Comparison of ENCODE assay signal across 1 cellular context in the genomic region with DNA sequence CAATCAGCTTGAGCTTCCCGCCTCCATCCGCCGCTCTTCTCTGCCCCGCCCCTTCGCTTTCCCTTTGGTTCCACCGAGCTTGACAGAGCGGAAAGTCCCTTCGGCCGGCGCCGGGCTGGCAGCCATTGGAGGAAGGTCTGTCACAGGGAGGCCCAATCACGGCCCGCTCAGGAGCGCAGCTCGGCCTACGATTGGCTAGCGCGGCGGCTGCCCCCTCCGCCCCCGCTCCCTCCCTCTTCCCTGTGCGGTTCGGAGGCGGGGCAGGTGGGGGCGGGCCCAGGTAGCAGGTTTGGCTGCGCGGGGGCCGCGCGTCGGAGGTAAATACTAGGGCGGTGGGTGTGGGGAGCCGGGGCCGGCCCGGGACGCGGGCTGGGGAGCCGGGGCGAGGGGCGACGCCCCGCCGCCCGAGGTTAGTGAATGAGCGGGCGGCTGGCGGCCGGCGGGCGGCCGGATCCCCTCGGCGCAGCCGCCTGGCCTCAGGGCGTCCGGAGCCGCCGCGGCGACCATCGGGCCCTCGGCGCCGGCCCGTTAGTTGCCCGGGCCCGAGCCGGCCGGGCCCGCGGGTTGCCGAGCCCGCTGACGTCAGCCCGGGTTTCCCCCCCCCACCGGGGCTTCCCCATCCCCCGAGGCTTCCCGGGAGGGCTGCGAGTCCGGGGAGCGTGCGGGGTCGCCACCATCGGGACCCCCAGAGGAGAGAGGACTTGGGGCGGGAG.
TF ChIP-seq lines count a peak whose summit lies in the region.

A gene (plus strand): TSS at position 279 of the 713 bp plus-strand sequence. CDS start 7,613 bp downstream, outside the sequence.

TF ChIP-seq in K562, 482 proteins besides CTCF, POLR2A, EP300 and RAD21 (continued from another document and continues in another):
- TF ChIP-seq, protein P1, sequence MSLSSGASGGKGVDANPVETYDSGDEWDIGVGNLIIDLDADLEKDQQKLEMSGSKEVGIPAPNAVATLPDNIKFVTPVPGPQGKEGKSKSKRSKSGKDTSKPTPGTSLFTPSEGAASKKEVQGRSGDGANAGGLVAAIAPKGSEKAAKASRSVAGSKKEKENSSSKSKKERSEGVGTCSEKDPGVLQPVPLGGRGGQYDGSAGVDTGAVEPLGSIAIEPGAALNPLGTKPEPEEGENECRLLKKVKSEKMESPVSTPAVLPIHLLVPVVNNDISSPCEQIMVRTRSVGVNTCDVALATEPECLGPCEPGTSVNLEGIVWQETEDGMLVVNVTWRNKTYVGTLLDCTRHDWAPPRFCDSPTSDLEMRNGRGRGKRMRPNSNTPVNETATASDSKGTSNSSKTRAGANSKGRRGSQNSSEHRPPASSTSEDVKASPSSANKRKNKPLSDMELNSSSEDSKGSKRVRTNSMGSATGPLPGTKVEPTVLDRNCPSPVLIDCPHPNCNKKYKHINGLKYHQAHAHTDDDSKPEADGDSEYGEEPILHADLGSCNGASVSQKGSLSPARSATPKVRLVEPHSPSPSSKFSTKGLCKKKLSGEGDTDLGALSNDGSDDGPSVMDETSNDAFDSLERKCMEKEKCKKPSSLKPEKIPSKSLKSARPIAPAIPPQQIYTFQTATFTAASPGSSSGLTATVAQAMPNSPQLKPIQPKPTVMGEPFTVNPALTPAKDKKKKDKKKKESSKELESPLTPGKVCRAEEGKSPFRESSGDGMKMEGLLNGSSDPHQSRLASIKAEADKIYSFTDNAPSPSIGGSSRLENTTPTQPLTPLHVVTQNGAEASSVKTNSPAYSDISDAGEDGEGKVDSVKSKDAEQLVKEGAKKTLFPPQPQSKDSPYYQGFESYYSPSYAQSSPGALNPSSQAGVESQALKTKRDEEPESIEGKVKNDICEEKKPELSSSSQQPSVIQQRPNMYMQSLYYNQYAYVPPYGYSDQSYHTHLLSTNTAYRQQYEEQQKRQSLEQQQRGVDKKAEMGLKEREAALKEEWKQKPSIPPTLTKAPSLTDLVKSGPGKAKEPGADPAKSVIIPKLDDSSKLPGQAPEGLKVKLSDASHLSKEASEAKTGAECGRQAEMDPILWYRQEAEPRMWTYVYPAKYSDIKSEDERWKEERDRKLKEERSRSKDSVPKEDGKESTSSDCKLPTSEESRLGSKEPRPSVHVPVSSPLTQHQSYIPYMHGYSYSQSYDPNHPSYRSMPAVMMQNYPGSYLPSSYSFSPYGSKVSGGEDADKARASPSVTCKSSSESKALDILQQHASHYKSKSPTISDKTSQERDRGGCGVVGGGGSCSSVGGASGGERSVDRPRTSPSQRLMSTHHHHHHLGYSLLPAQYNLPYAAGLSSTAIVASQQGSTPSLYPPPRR (CRISPR knock-in tag; IDR thresholded peaks at IDR 0.05; ENCODE audit: borderline replicate concordance): no peak
- TF ChIP-seq LARP7 (IDR thresholded peaks at IDR 0.05) (no peak), DPF2 (IDR thresholded peaks at IDR 0.05) (no peak), MED1 (CRISPR knock-in tag; IDR thresholded peaks at IDR 0.05; ENCODE audit: borderline replicate concordance) (no peak), PTTG1 (tag; IDR thresholded peaks at IDR 0.05; ENCODE audit: low read depth) (no peak), HDGF (IDR thresholded peaks at IDR 0.05) (no peak), TGIF2 (CRISPR knock-in tag; IDR thresholded peaks at IDR 0.05) (no peak), RBM25 (IDR thresholded peaks at IDR 0.05; ENCODE audit: low read depth, low read length, severe bottlenecking) (peak; percentile 97), CCNT2 (IDR thresholded peaks at IDR 0.05; ENCODE audit: borderline replicate concordance, extremely low read depth, insufficient read length, low read depth, low read length) (peak; percentile 26), TCF7 (IDR thresholded peaks at IDR 0.05; ENCODE audit: borderline replicate concordance) (no peak), NCOA6 (IDR thresholded peaks at IDR 0.05) (no peak), DACH1 (IDR thresholded peaks at IDR 0.05; ENCODE audit: partially characterized antibody) (no peak), COPS2 (conservative IDR thresholded peaks at IDR 0.05) (no peak), SIRT6 (IDR thresholded peaks at IDR 0.05; ENCODE audit: low read depth, low read length) (no peak), ZNF347 (CRISPR knock-in tag; IDR thresholded peaks at IDR 0.05; ENCODE audit: low read depth) (no peak), CC2D1A (IDR thresholded peaks at IDR 0.05) (no peak), FOXJ2 (tag; IDR thresholded peaks at IDR 0.05) (no peak), ZNF766 (CRISPR knock-in tag; conservative IDR thresholded peaks at IDR 0.05) (no peak), SP1 (CRISPR knock-in tag; IDR thresholded peaks at IDR 0.05) (peak; percentile 77), ATF1 (CRISPR knock-in tag; IDR thresholded peaks at IDR 0.05) (no peak), ATF1 (tag; IDR thresholded peaks at IDR 0.05) (peak; percentile 87), ZKSCAN1 (IDR thresholded peaks at IDR 0.05; ENCODE audit: low read depth, low read length) (peak; percentile 22; the same call in 1 of the 2 replicates), ZNF133 (CRISPR knock-in tag; IDR thresholded peaks at IDR 0.05) (no peak), STAT5A (IDR thresholded peaks at IDR 0.05; ENCODE audit: borderline replicate concordance, low read length) (no peak), NCOA1 (IDR thresholded peaks at IDR 0.05; ENCODE audit: low read depth) (no peak), NFATC3 (IDR thresholded peaks at IDR 0.05) (no peak), CHCHD3 (CRISPR knock-in tag; IDR thresholded peaks at IDR 0.05) (no peak), GTF2F1 (IDR thresholded peaks at IDR 0.05; ENCODE audit: low read depth, low read length) (no peak), CHD1 (IDR thresholded peaks at IDR 0.05; ENCODE audit: low read length) (no peak), HNRNPH1 (optimal IDR thresholded peaks at IDR 0.05; ENCODE audit: low read depth, low read length) (no peak), JUN (IDR thresholded peaks at IDR 0.05; ENCODE audit: borderline replicate concordance, low read depth, low read length) (no peak), JUN (CRISPR knock-in tag; IDR thresholded peaks at IDR 0.05; ENCODE audit: borderline replicate concordance) (no peak), MAZ (CRISPR knock-in tag; conservative IDR thresholded peaks at IDR 0.05 in 1 of 2, IDR thresholded peaks at IDR 0.05 in 1 of 2) (peak; percentile 98 to 99)
- TF ChIP-seq, protein P2, sequence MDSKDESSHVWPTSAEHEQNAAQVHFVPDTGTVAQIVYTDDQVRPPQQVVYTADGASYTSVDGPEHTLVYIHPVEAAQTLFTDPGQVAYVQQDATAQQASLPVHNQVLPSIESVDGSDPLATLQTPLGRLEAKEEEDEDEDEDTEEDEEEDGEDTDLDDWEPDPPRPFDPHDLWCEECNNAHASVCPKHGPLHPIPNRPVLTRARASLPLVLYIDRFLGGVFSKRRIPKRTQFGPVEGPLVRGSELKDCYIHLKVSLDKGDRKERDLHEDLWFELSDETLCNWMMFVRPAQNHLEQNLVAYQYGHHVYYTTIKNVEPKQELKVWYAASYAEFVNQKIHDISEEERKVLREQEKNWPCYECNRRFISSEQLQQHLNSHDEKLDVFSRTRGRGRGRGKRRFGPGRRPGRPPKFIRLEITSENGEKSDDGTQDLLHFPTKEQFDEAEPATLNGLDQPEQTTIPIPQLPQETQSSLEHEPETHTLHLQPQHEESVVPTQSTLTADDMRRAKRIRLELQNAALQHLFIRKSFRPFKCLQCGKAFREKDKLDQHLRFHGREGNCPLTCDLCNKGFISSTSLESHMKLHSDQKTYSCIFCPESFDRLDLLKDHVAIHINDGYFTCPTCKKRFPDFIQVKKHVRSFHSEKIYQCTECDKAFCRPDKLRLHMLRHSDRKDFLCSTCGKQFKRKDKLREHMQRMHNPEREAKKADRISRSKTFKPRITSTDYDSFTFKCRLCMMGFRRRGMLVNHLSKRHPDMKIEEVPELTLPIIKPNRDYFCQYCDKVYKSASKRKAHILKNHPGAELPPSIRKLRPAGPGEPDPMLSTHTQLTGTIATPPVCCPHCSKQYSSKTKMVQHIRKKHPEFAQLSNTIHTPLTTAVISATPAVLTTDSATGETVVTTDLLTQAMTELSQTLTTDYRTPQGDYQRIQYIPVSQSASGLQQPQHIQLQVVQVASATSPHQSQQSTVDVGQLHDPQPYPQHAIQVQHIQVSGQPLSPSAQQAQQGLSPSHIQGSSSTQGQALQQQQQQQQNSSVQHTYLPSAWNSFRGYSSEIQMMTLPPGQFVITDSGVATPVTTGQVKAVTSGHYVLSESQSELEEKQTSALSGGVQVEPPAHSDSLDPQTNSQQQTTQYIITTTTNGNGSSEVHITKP (IDR thresholded peaks at IDR 0.05; ENCODE audit: partially characterized antibody): no peak
- TF ChIP-seq, protein P3, sequence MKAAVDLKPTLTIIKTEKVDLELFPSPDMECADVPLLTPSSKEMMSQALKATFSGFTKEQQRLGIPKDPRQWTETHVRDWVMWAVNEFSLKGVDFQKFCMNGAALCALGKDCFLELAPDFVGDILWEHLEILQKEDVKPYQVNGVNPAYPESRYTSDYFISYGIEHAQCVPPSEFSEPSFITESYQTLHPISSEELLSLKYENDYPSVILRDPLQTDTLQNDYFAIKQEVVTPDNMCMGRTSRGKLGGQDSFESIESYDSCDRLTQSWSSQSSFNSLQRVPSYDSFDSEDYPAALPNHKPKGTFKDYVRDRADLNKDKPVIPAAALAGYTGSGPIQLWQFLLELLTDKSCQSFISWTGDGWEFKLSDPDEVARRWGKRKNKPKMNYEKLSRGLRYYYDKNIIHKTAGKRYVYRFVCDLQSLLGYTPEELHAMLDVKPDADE (conservative IDR thresholded peaks at IDR 0.05; ENCODE audit: control insufficient read depth, low read depth, low read length): no peak
- TF ChIP-seq, protein P4, sequence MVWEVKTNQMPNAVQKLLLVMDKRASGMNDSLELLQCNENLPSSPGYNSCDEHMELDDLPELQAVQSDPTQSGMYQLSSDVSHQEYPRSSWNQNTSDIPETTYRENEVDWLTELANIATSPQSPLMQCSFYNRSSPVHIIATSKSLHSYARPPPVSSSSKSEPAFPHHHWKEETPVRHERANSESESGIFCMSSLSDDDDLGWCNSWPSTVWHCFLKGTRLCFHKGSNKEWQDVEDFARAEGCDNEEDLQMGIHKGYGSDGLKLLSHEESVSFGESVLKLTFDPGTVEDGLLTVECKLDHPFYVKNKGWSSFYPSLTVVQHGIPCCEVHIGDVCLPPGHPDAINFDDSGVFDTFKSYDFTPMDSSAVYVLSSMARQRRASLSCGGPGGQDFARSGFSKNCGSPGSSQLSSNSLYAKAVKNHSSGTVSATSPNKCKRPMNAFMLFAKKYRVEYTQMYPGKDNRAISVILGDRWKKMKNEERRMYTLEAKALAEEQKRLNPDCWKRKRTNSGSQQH (CRISPR knock-in tag; IDR thresholded peaks at IDR 0.05): no peak
- TF ChIP-seq, protein P5, sequence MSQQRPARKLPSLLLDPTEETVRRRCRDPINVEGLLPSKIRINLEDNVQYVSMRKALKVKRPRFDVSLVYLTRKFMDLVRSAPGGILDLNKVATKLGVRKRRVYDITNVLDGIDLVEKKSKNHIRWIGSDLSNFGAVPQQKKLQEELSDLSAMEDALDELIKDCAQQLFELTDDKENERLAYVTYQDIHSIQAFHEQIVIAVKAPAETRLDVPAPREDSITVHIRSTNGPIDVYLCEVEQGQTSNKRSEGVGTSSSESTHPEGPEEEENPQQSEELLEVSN (IDR thresholded peaks at IDR 0.05; ENCODE audit: borderline replicate concordance in 1 of 2, extremely low read depth in 1 of 2, insufficient read depth in 1 of 2, insufficient read length in 1 of 2, low read depth in 1 of 2, low read length in 1 of 2, poor library complexity in 1 of 2, severe bottlenecking in 1 of 2): no peak
- TF ChIP-seq, protein P6, sequence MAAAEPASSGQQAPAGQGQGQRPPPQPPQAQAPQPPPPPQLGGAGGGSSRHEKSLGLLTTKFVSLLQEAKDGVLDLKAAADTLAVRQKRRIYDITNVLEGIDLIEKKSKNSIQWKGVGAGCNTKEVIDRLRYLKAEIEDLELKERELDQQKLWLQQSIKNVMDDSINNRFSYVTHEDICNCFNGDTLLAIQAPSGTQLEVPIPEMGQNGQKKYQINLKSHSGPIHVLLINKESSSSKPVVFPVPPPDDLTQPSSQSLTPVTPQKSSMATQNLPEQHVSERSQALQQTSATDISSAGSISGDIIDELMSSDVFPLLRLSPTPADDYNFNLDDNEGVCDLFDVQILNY (CRISPR knock-in tag; IDR thresholded peaks at IDR 0.05): no peak
- TF ChIP-seq, protein P7, sequence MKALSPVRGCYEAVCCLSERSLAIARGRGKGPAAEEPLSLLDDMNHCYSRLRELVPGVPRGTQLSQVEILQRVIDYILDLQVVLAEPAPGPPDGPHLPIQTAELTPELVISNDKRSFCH (CRISPR knock-in tag; IDR thresholded peaks at IDR 0.05): no peak
- TF ChIP-seq, protein P7 (tag; IDR thresholded peaks at IDR 0.05): no peak
- TF ChIP-seq, protein P8, sequence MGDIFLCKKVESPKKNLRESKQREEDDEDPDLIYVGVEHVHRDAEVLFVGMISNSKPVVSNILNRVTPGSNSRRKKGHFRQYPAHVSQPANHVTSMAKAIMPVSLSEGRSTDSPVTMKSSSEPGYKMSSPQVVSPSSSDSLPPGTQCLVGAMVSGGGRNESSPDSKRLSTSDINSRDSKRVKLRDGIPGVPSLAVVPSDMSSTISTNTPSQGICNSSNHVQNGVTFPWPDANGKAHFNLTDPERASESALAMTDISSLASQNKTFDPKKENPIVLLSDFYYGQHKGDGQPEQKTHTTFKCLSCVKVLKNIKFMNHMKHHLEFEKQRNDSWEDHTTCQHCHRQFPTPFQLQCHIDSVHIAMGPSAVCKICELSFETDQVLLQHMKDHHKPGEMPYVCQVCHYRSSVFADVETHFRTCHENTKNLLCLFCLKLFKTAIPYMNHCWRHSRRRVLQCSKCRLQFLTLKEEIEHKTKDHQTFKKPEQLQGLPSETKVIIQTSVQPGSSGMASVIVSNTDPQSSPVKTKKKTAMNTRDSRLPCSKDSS (IDR thresholded peaks at IDR 0.05; ENCODE audit: low read depth, partially characterized antibody): no peak
- TF ChIP-seq, protein P9, sequence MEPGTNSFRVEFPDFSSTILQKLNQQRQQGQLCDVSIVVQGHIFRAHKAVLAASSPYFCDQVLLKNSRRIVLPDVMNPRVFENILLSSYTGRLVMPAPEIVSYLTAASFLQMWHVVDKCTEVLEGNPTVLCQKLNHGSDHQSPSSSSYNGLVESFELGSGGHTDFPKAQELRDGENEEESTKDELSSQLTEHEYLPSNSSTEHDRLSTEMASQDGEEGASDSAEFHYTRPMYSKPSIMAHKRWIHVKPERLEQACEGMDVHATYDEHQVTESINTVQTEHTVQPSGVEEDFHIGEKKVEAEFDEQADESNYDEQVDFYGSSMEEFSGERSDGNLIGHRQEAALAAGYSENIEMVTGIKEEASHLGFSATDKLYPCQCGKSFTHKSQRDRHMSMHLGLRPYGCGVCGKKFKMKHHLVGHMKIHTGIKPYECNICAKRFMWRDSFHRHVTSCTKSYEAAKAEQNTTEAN (CRISPR knock-in tag; IDR thresholded peaks at IDR 0.05): no peak
